In genomic region chr5:7146886-7147285, GRCh38 we compare ENCODE assay signal across 30 cellular contexts.
DNase-seq lines count a peak whose midpoint lies in the region; ATAC-seq and TF ChIP-seq lines count a peak whose summit lies in the region.
"Had no signal": no experiment of that assay in that cellular context is flagged by ENCODE, and none has a peak within 500 bp of the region (broad histone marks: within the 10 kb centered on the region; RNA-seq: fewer than 3 reads in every experiment).

No MANE protein-coding gene starts in this region.

- H2AFZ ChIP-seq in PC-9: no peak overlapping the region
- H2AFZ ChIP-seq: neural progenitor cell had no signal

- TF ChIP-seq EP300 in suprapubic skin (IDR thresholded peaks at IDR 0.05): no peak

- POLR2A ChIA-PET in PC-9 (lab: Charles Lee; ENCODE audit: unreplicated experiment): no interaction called here

- no peaks in the 10 kb centered on the region for H3K36me3 Mint-ChIP-seq in progenitor cell of endocrine pancreas (ENCODE audit: insufficient read depth)
- H3K36me3 Mint-ChIP-seq: neural progenitor cell had no signal

- no TSS peak for BruUV-seq in PC-9 (replicated peaks; lab: Mats Ljungman, UMichigan)

- H3K27ac Mint-ChIP-seq in progenitor cell of endocrine pancreas: peak overlapping the region; percentile 97
- H3K27ac Mint-ChIP-seq: activated T-cell treated with anti-CD3 and anti-CD28 coated beads, Interleukin-2, amount 50 U/mL, for 72 hours; CD4-positive, alpha-beta T cell; H9; neural progenitor cell had no signal

- WGBS in iPS DF 6.9 (ENCODE audit: insufficient coverage, insufficient read length): no CpG with 5 or more reads among the region's 1 CpG
- WGBS in suprapubic skin: 32% methylated on average over 1 of the region's 1 CpG

- H3K9me3 Mint-ChIP-seq in progenitor cell of endocrine pancreas (ENCODE audit: low read depth): peaks cover 3% of the 10 kb centered on the region
- H3K9me3 Mint-ChIP-seq: CD4-positive, alpha-beta T cell; H9; neural progenitor cell had no signal

- H3K27ac ChIP-seq in PC-9 (no peak overlapping the region), iPS DF 6.9 (ENCODE audit: low read length) (no peak overlapping the region), suprapubic skin (no peak overlapping the region)
- H3K27ac ChIP-seq: esophagus squamous epithelium, foreskin keratinocyte, heart left ventricle, neural progenitor cell, pancreas, uterus had no signal

- intact Hi-C loops in PC-9 (cut with micrococcal nuclease; ENCODE audit: unreplicated experiment) (no loop called here), sciatic nerve (cut with DNase I) (no loop called here)

- H3K36me3 ChIP-seq in PC-9 (ENCODE audit: low read depth) (no peaks in the 10 kb centered on the region), iPS DF 6.9 (ENCODE audit: control insufficient read depth, insufficient read depth, low read length) (no peaks in the 10 kb centered on the region), suprapubic skin (no peaks in the 10 kb centered on the region)
- H3K36me3 ChIP-seq: esophagus squamous epithelium, heart left ventricle, neural progenitor cell, pancreas, uterus had no signal

- H3K9me2 ChIP-seq in PC-9 (ENCODE audit: insufficient read depth): no peaks in the 10 kb centered on the region

- CTCF ChIA-PET in PC-9 (lab: Charles Lee): no interaction called here

- H3K4me3 ChIP-seq in PC-9: no peak overlapping the region
- no peak overlapping the region for H3K4me3 ChIP-seq in iPS DF 6.9 (ENCODE audit: low read length)
- H3K4me3 ChIP-seq in suprapubic skin: no peak overlapping the region
- H3K4me3 ChIP-seq: esophagus squamous epithelium, heart left ventricle, neural progenitor cell, pancreas, smooth muscle cell, uterus had no signal

- H3K4me1 Mint-ChIP-seq in progenitor cell of endocrine pancreas (ENCODE audit: low read depth): peaks cover 17% of the 10 kb centered on the region
- H3K4me1 Mint-ChIP-seq: central memory CD8-positive, alpha-beta T cell; neural progenitor cell had no signal

- H3K4me1 ChIP-seq in PC-9 (replicated peaks; ENCODE audit: insufficient read depth) (peaks cover 8% of the 10 kb centered on the region; the same call in 1 of the 2 replicates), iPS DF 6.9 (ENCODE audit: control insufficient read depth, insufficient read depth, low read length) (no peaks in the 10 kb centered on the region), suprapubic skin (no peaks in the 10 kb centered on the region)
- H3K4me1 ChIP-seq: foreskin keratinocyte, heart left ventricle, neural progenitor cell, pancreas, uterus had no signal

- no peaks in the 10 kb centered on the region for H3F3A ChIP-seq in PC-9 (ENCODE audit: insufficient read depth, low read depth)

- H3K4me2 ChIP-seq in PC-9: peak overlapping the region; percentile 22; the same call in 1 of the 2 replicates
- H3K4me2 ChIP-seq: neural progenitor cell, smooth muscle cell had no signal

- TF ChIP-seq POLR2A in suprapubic skin (IDR thresholded peaks at IDR 0.05): no peak

- H3K9me3 ChIP-seq in PC-9 (ENCODE audit: insufficient read depth, low read depth) (no peaks in the 10 kb centered on the region), iPS DF 6.9 (ENCODE audit: control insufficient read depth, insufficient read depth, low read length) (no peaks in the 10 kb centered on the region), suprapubic skin (peaks cover 3% of the 10 kb centered on the region)
- H3K9me3 ChIP-seq: esophagus squamous epithelium, pancreas, uterus had no signal

- DNase-seq in DMS53 treated with DMSO at 0.1 percent for 48 hours (lab: John Stamatoyannopoulos, UW; ENCODE audit: unreplicated experiment) (peak; percentile 13), PC-9 (peak; percentile 16 to 67), iPS DF 6.9 (ENCODE audit: low read depth, low spot score) (peak; percentile 13), progenitor cell of endocrine pancreas (ENCODE audit: low spot score, unreplicated experiment) (no peak), suprapubic skin (ENCODE audit: low spot score in 2 of 2) (no peak), sciatic nerve (ENCODE audit: low spot score) (no peak), DMS114 treated with DMSO at 0.1 percent for 48 hours (lab: John Stamatoyannopoulos, UW; ENCODE audit: unreplicated experiment) (no peak)
- DNase-seq: activated CD4-positive, alpha-beta T cell treated with anti-CD3 and anti-CD28 coated beads, Interleukin-2, amount 50 U/mL, for 4 hours; activated naive CD4-positive, alpha-beta T cell; activated T-cell treated with anti-CD3 and anti-CD28 coated beads, Interleukin-2, amount 50 U/mL, for 72 hours; CD4-positive, alpha-beta T cell; dermis blood vessel endothelial cell; EL; esophagus squamous epithelium; foreskin keratinocyte; H9; heart left ventricle; Kasumi-1; mammary epithelial cell; NCI-H1436 treated with DMSO at 0.1 percent for 48 hours; NCI-H2081 treated with DMSO at 0.1 percent for 48 hours; NCI-H446; RPMI8226; stimulated activated naive CD4-positive, alpha-beta T cell; uterus had no signal

- H4K20me1 ChIP-seq in PC-9 (ENCODE audit: insufficient read depth): no peaks in the 10 kb centered on the region

- TF ChIP-seq CTCF in PC-9 (conservative IDR thresholded peaks at IDR 0.05) (no peak), progenitor cell of endocrine pancreas (IDR thresholded peaks at IDR 0.05; ENCODE audit: unreplicated experiment) (no peak), suprapubic skin (IDR thresholded peaks at IDR 0.05) (no peak)

- no peaks in the 10 kb centered on the region for H3K27me3 Mint-ChIP-seq in progenitor cell of endocrine pancreas
- H3K27me3 Mint-ChIP-seq: CD4-positive, alpha-beta T cell; central memory CD8-positive, alpha-beta T cell had no signal

- peak overlapping the region; percentile 27 for H3K4me3 Mint-ChIP-seq in progenitor cell of endocrine pancreas (ENCODE audit: low read depth)
- H3K4me3 Mint-ChIP-seq: activated T-cell treated with anti-CD3 and anti-CD28 coated beads, Interleukin-2, amount 50 U/mL, for 72 hours; CD4-positive, alpha-beta T cell; central memory CD8-positive, alpha-beta T cell; H9; neural progenitor cell had no signal

- no peaks in the 10 kb centered on the region for H3K79me2 ChIP-seq in PC-9 (ENCODE audit: low read depth)

- H3K27me3 ChIP-seq in PC-9 (ENCODE audit: insufficient read depth, low read depth): no peaks in the 10 kb centered on the region
- H3K27me3 ChIP-seq in iPS DF 6.9 (ENCODE audit: control insufficient read depth, insufficient read depth, low read length): no peaks in the 10 kb centered on the region
- no peaks in the 10 kb centered on the region for H3K27me3 ChIP-seq in suprapubic skin
- H3K27me3 ChIP-seq: esophagus squamous epithelium, foreskin keratinocyte, heart left ventricle, neural progenitor cell, pancreas, uterus had no signal

- ATAC-seq in HG02759 (IDR thresholded peaks at IDR 0.05; ENCODE audit: unreplicated experiment) (no peak), sciatic nerve (no peak)
- ATAC-seq: activated T-cell treated with anti-CD3 and anti-CD28 coated beads, Interleukin-2, amount 50 U/mL, for 72 hours; foreskin keratinocyte; heart left ventricle had no signal

Comparison
In these comparisons a context has a peak if more than half of its experiments do, and no peak if none do; other contexts are left out.
1. DNase-seq: peak in DMS53 treated with DMSO at 0.1 percent for 48 hours (single experiment), PC-9 (2 of 2) and iPS DF 6.9 (single experiment); none in progenitor cell of endocrine pancreas (single experiment), suprapubic skin (0 of 2), sciatic nerve (single experiment) and DMS114 treated with DMSO at 0.1 percent for 48 hours (single experiment).